In the genomic region with DNA sequence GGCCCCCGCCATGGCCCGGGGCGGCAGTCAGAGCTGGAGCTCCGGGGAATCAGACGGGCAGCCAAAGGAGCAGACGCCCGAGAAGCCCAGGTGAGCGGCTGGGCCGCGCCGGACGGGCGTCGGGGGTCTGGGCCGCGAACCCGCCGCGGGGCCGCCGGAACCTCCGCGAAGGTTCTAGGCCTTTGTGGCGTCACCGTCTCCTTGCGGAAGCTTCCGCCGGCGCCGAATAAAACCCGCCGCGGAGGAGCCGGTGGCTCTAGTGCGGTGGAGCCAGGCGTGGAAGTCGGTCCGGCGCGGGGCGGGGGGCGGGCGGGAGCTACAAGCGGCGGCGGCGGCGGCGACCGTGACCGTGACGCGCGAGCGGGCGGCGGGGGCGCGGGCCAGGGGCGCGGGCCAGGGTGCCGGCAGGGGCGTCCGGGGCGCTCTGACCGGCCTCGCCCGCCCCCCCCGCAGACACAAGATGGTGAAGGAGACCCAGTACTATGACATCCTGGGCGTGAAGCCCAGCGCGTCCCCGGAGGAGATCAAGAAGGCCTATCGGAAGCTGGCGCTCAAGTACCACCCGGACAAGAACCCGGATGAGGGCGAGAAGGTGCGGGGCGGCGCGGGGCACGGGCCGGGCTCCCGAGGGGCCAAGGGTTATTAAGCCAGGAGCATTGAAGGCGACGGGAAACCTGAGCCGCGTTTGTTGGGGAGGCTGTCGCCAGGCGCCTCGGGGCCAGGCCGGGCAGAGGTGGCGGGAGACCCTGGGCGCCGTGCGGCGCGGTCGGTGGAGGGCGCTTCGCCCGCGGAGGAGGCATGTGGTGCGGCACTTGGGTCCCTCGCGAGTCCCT, we compare ENCODE assay signal across 8 cellular contexts. TPM values are rescaled to one million over a fixed set of nuclear protein-coding genes. Genes with fewer than 3 reads are reported as not detected.
DNase-seq lines count a peak whose midpoint lies in the region; ATAC-seq and TF ChIP-seq lines count a peak whose summit lies in the region.

A gene (plus strand): TSS at position 259 of the 833 bp plus-strand sequence. CDS start 202 bp downstream, at position 461.

- DNase-seq in DMS 273 (lab: John Stamatoyannopoulos, UW; ENCODE audit: unreplicated experiment) (peak; percentile 59), DMS 273 treated with DMSO at 0.1 percent for 48 hours (lab: John Stamatoyannopoulos, UW) (no peak), colonic mucosa (peak; percentile 63), left lobe of liver (ENCODE audit: low spot score) (no peak), SW 1271 (lab: John Stamatoyannopoulos, UW) (no peak), COLO829 (ENCODE audit: low spot score) (no peak)
- DNase-seq in activated CD4-positive, alpha-beta T cell treated with anti-CD3 and anti-CD28 coated beads, Interleukin-2, amount 10 ng/mL, durations not matched to agents 7 days and 5 days: peak; percentile 71
- DNase-seq in stimulated activated CD4-positive, alpha-beta T cell treated with anti-CD3 and anti-CD28 coated beads, Interleukin-4, amount 100 ng/mL, for 24 hours: peak; percentile 55

- H3K27me3 Mint-ChIP-seq in activated CD4-positive, alpha-beta T cell treated with anti-CD3 and anti-CD28 coated beads, Interleukin-2, amount 10 ng/mL, durations not matched to agents 7 days and 5 days: no peaks in the 10 kb centered on the region

- no peaks in the 10 kb centered on the region for H3K36me3 ChIP-seq in colonic mucosa

- intact Hi-C loops in colonic mucosa (cut with DNase I): no loop called here

- peak within 1 kb of the TSS; percentile 55 for H3K27ac ChIP-seq in colonic mucosa

- H3K27me3 ChIP-seq in colonic mucosa: no peaks in the 10 kb centered on the region

- POLR2A ChIA-PET in activated CD4-positive, alpha-beta T cell treated with anti-CD3 and anti-CD28 coated beads, Interleukin-2, amount 10 ng/mL, durations not matched to agents 7 days and 5 days (lab: Charles Lee): interaction anchor here (1.3 to 1.6 kb wide), 2 partner anchors 35 to 173 kb away, joined by 4 to 5 read pairs; a partner anchor contains a TSS

- peak within 1 kb of the TSS; percentile 89 for H3K27ac Mint-ChIP-seq in activated CD4-positive, alpha-beta T cell treated with anti-CD3 and anti-CD28 coated beads, Interleukin-2, amount 10 ng/mL, durations not matched to agents 7 days and 5 days

- ATAC-seq in left lobe of liver: peak; percentile 57

- no peak for TF ChIP-seq CTCF in colonic mucosa (IDR thresholded peaks at IDR 0.05)

- H3K4me3 ChIP-seq in colonic mucosa: peak within 1 kb of the TSS; percentile 67

- H3K9me3 Mint-ChIP-seq in activated CD4-positive, alpha-beta T cell treated with anti-CD3 and anti-CD28 coated beads, Interleukin-2, amount 10 ng/mL, durations not matched to agents 7 days and 5 days: no peaks in the 10 kb centered on the region

- CTCF ChIA-PET in activated CD4-positive, alpha-beta T cell treated with anti-CD3 and anti-CD28 coated beads, Interleukin-2, amount 10 ng/mL, durations not matched to agents 7 days and 5 days (lab: Charles Lee): interaction anchor here (0.7 to 3.8 kb wide), 9 partner anchors 8 to 133 kb away, joined by 3 to 13 read pairs (median 4); a partner anchor contains a TSS

- H3K9ac ChIP-seq in colonic mucosa (ENCODE audit: low read depth in 2 of 2, low read length in 2 of 2): peak within 1 kb of the TSS; percentile 68 to 81

- peak within 1 kb of the TSS; percentile 78 for H3K4me3 Mint-ChIP-seq in activated CD4-positive, alpha-beta T cell treated with anti-CD3 and anti-CD28 coated beads, Interleukin-2, amount 10 ng/mL, durations not matched to agents 7 days and 5 days

- peaks cover 28% of the 10 kb centered on the region for H3K4me1 Mint-ChIP-seq in activated CD4-positive, alpha-beta T cell treated with anti-CD3 and anti-CD28 coated beads, Interleukin-2, amount 10 ng/mL, durations not matched to agents 7 days and 5 days

- peaks cover 7% of the 10 kb centered on the region for H3K4me1 ChIP-seq in colonic mucosa

- no peaks in the 10 kb centered on the region for H3K36me3 Mint-ChIP-seq in activated CD4-positive, alpha-beta T cell treated with anti-CD3 and anti-CD28 coated beads, Interleukin-2, amount 10 ng/mL, durations not matched to agents 7 days and 5 days (ENCODE audit: low read depth)

- H3K9me3 ChIP-seq in colonic mucosa: no peaks in the 10 kb centered on the region

RNA-seq across cellular contexts. Expression of the gene that starts here (rescaled TPM):
- 10 to 100 TPM; 28.5 to 31.2 TPM for total RNA-seq in activated CD4-positive, alpha-beta T cell treated with anti-CD3 and anti-CD28 coated beads, Interleukin-2, amount 10 ng/mL, durations not matched to agents 7 days and 5 days
- total RNA-seq in colonic mucosa (10 to 100 TPM; 42.6 to 54.5 TPM), left lobe of liver (0.86 TPM)

Comparison
In these comparisons a context has a peak if more than half of its experiments do, and no peak if none do; other contexts are left out.
1. RNA of the gene that starts here (total RNA-seq): 42.6 to 54.5 TPM in colonic mucosa and 28.5 to 31.2 TPM in activated CD4-positive, alpha-beta T cell treated with anti-CD3 and anti-CD28 coated beads, Interleukin-2, amount 10 ng/mL, durations not matched to agents 7 days and 5 days; 0.86 TPM in left lobe of liver (single experiment); every median in the first group is over 10 times any median in the second.
2. DNase-seq: peak in DMS 273 (single experiment), activated CD4-positive, alpha-beta T cell treated with anti-CD3 and anti-CD28 coated beads, Interleukin-2, amount 10 ng/mL, durations not matched to agents 7 days and 5 days (single experiment), colonic mucosa (single experiment) and stimulated activated CD4-positive, alpha-beta T cell treated with anti-CD3 and anti-CD28 coated beads, Interleukin-4, amount 100 ng/mL, for 24 hours (single experiment); none in DMS 273 treated with DMSO at 0.1 percent for 48 hours (single experiment), left lobe of liver (single experiment), SW 1271 (0 of 2) and COLO829 (single experiment).
3. Peak in ATAC-seq in left lobe of liver; RNA of the gene not detected or under 1 TPM.